Comparison of ENCODE assay signal across 12 cellular contexts in genomic region chr11:3641191-3641590, GRCh38. TPM values are rescaled to one million over a fixed set of nuclear protein-coding genes. Genes with fewer than 3 reads are reported as not detected.
A peak's percentile ranks its signal among the peaks of the same experiment; 100 is the strongest.
DNase-seq lines count a peak whose midpoint lies in the region; ATAC-seq and TF ChIP-seq lines count a peak whose summit lies in the region.
"Had no signal": no experiment of that assay in that cellular context is flagged by ENCODE, and none has a peak within 500 bp of the region (broad histone marks: within the 10 kb centered on the region; RNA-seq: fewer than 3 reads in every experiment).

No MANE protein-coding gene starts in this region.

- TF ChIP-seq EP300 in transverse colon (IDR thresholded peaks at IDR 0.05; ENCODE audit: low read depth) = no peak

- 61 to 63% methylated on average over 8 of the region's 8 CpGs for WGBS in ectodermal cell, 2 experiments
- WGBS in transverse colon (ENCODE audit: low coverage in 1 of 2), 2 donors = 50 to 68% methylated on average over 2 to 8 of the region's 8 CpGs

- H3K4me3 ChIP-seq in ectodermal cell (ENCODE audit: insufficient read depth, low read depth, low read length) = peak overlapping the region; percentile 53
- no peak overlapping the region for H3K4me3 ChIP-seq in transverse colon
- H3K4me3 ChIP-seq: mucosa of descending colon had no signal

- H3K9me3 ChIP-seq in ectodermal cell (ENCODE audit: control insufficient read depth, low read length) = no peaks in the 10 kb centered on the region
- H3K9me3 ChIP-seq in transverse colon = no peaks in the 10 kb centered on the region
- H3K9me3 ChIP-seq: MG63, mucosa of descending colon had no signal

- intact Hi-C loops in transverse colon (cut with DNase I; ENCODE audit: low total_unique reads) = no loop called here

- TF ChIP-seq POLR2A in transverse colon (IDR thresholded peaks at IDR 0.05) = no peak

- DNase-seq in NCI-H526 (lab: John Stamatoyannopoulos, UW) = peak; percentile 60 to 77
- DNase-seq in NCI-H526 treated with DMSO at 0.1 percent for 48 hours (lab: John Stamatoyannopoulos, UW) = no peak
- DNase-seq in HFFc6 = no peak
- DNase-seq in neural crest cell (ENCODE audit: low read depth, low spot score) = no peak
- DNase-seq in NCI-H146 treated with DMSO at 0.1 percent for 48 hours (lab: John Stamatoyannopoulos, UW; ENCODE audit: unreplicated experiment) = no peak
- no peak for DNase-seq in transverse colon
- DNase-seq: hippocampal formation, MG63 had no signal

- TF ChIP-seq CTCF in HFFc6 (IDR thresholded peaks at IDR 0.05) (no peak), neural crest cell (conservative IDR thresholded peaks at IDR 0.05) (no peak), transverse colon (IDR thresholded peaks at IDR 0.05) (no peak)

- H3K4me1 ChIP-seq in ectodermal cell (ENCODE audit: control insufficient read depth, insufficient read depth, low read length) (no peaks in the 10 kb centered on the region), transverse colon (peaks cover 0 to 28% (median 17%) of the 10 kb centered on the region in 4 donors)

- no peaks in the 10 kb centered on the region; the same call in 1 of the 2 replicates for H3K36me3 Mint-ChIP-seq in HFFc6 (ENCODE audit: low read depth)
- no peaks in the 10 kb centered on the region for H3K36me3 Mint-ChIP-seq in neural crest cell (ENCODE audit: low read depth)

- H3K27ac Mint-ChIP-seq in HFFc6 (no peak overlapping the region), neural crest cell (ENCODE audit: unreplicated experiment) (no peak overlapping the region)

- no peaks in the 10 kb centered on the region for H3K27me3 ChIP-seq in ectodermal cell (ENCODE audit: control insufficient read depth, insufficient read depth, low read length, poor library complexity, severe bottlenecking)
- peaks cover 19% of the 10 kb centered on the region for H3K27me3 ChIP-seq in transverse colon
- H3K27me3 ChIP-seq: MG63 had no signal

- peaks cover 76% of the 10 kb centered on the region for H3K27me3 Mint-ChIP-seq in HFFc6 (ENCODE audit: insufficient read depth)
- H3K27me3 Mint-ChIP-seq in neural crest cell (ENCODE audit: low read depth) = peaks cover 11% of the 10 kb centered on the region

- peaks cover 5% of the 10 kb centered on the region; the same call in 1 of the 2 replicates for H3K4me1 Mint-ChIP-seq in HFFc6 (ENCODE audit: low read depth)
- H3K4me1 Mint-ChIP-seq in neural crest cell = peaks cover 5% of the 10 kb centered on the region

- H3K27ac ChIP-seq in ectodermal cell (ENCODE audit: insufficient read depth, low read depth, low read length, poor library complexity, severe bottlenecking) = no peak overlapping the region
- no peak overlapping the region for H3K27ac ChIP-seq in transverse colon
- H3K27ac ChIP-seq: 22Rv1 had no signal

- no peak for ATAC-seq in GM21528 (IDR thresholded peaks at IDR 0.05; ENCODE audit: low FRiP score, unreplicated experiment)

- H3K36me3 ChIP-seq in ectodermal cell (ENCODE audit: control insufficient read depth, insufficient read depth, low read length) (no peaks in the 10 kb centered on the region), transverse colon (no peaks in the 10 kb centered on the region)
- H3K36me3 ChIP-seq: MG63 had no signal

- H3K9me3 Mint-ChIP-seq in HFFc6 (no peaks in the 10 kb centered on the region), neural crest cell (no peaks in the 10 kb centered on the region)

- in situ Hi-C loops in transverse colon (cut with MboI; ENCODE audit: low pct_ligation_motif_present in 1 of 4, low pct_unique_long_range_greater_than_20kb in 1 of 4, low sequenced_read_pairs in 3 of 4) = no loop called here

- H3K4me3 Mint-ChIP-seq in HFFc6 = peak overlapping the region; percentile 22; the same call in 1 of the 2 replicates
- H3K4me3 Mint-ChIP-seq in neural crest cell = peak overlapping the region; percentile 73

RNA-seq across cellular contexts. Expression of gene ART5, which starts 0.6 kb away (rescaled TPM):
- not detected for total RNA-seq in HFFc6 (2021; fragmentation: NEBNext Ultra II Directional; extraction: Animal tissue kit (Norgen Biotek cat#: 25700))
- 8.7 TPM for polyA plus RNA-seq in ectodermal cell (2013, experiment 1 of 4)
- polyA plus RNA-seq in ectodermal cell (2013, experiment 2 of 4) = 9.0 TPM
- polyA plus RNA-seq in ectodermal cell (2013, experiment 3 of 4) = 9.4 TPM
- 12.2 TPM for polyA plus RNA-seq in ectodermal cell (2013, experiment 4 of 4)
- total RNA-seq in neural crest cell = 1.3 and 1.4 TPM in 2 replicates
- total RNA-seq in transverse colon = under 1 TPM in 1 of 4 donors, not detected in 3; 0.64 TPM
- total RNA-seq: mucosa of descending colon had no signal

RNA-seq across cellular contexts. Expression of gene ART1, which starts 3.7 kb away (rescaled TPM):
- total RNA-seq in HFFc6 (2021; fragmentation: NEBNext Ultra II Directional; extraction: Animal tissue kit (Norgen Biotek cat#: 25700)) = not detected
- polyA plus RNA-seq in ectodermal cell (2013, experiment 1 of 4) = not detected
- polyA plus RNA-seq in ectodermal cell (2013, experiment 2 of 4) = not detected
- polyA plus RNA-seq in ectodermal cell (2013, experiment 3 of 4) = not detected
- polyA plus RNA-seq in ectodermal cell (2013, experiment 4 of 4) = not detected
- total RNA-seq in neural crest cell (not detected in 2 replicates), transverse colon (1 to 10 TPM in 2 of 4 donors, not detected in 2; 3.3 to 3.7 TPM)

RNA-seq across cellular contexts. Expression of gene CHRNA10, which starts 30.0 kb away (rescaled TPM):
- under 1 TPM; 0.23 to 0.57 (median 0.38) TPM for total RNA-seq in HFFc6 (2021; fragmentation: NEBNext Ultra II Directional; extraction: Animal tissue kit (Norgen Biotek cat#: 25700))
- polyA plus RNA-seq in ectodermal cell (2013, experiment 1 of 4) = 0.56 TPM
- polyA plus RNA-seq in ectodermal cell (2013, experiment 2 of 4) = 0.57 TPM
- 0.59 TPM for polyA plus RNA-seq in ectodermal cell (2013, experiment 3 of 4)
- 0.97 TPM for polyA plus RNA-seq in ectodermal cell (2013, experiment 4 of 4)
- total RNA-seq in neural crest cell = 3.0 and 3.1 TPM in 2 replicates
- total RNA-seq in transverse colon = 1 to 10 TPM in 3 of 4 donors, not detected in 1; 1.2 to 5.2 (median 1.3) TPM

Comparison
In these comparisons a context has a peak if more than half of its experiments do, and no peak if none do; other contexts are left out.
1. DNase-seq: peak in NCI-H526 (2 of 2); none in NCI-H526 treated with DMSO at 0.1 percent for 48 hours (single experiment), HFFc6 (single experiment), neural crest cell (single experiment), NCI-H146 treated with DMSO at 0.1 percent for 48 hours (single experiment) and transverse colon (single experiment).